In the genomic region with DNA sequence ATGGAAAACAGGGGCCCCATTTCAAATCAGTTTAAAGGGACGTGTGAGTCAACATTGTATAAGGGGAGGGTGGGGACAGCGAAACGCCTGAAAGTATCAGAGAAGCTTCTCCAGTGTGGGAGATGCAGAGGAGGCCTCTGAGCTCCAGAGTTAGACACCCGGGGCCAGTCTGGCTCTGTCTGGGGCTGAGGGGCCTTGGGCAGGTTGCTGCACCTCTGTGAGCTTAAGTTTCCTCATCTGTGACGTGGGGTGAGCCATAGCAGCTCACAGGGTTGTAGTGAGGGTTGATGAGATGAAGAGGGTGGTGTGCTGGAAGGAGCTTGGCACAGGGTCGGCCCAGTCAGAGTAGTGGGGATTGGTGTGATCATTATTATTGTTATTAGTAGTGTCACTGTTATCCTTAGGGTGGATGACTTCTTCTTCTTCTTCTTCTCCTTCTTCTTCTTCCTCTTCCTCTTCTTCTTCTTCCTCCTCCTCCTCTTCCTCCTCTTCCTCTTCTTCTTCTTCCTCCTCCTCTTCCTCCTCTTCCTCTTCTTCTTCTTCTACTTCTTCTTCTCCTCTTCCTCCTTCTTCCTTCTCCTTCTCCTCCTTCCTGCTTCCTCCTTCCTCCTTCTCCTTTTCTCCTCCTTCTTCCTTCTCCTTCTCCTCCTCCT, we compare ENCODE assay signal across 14 cellular contexts.
"Had no signal": no experiment of that assay in that cellular context is flagged by ENCODE, and none has a peak within 500 bp of the region (broad histone marks: within the 10 kb centered on the region; RNA-seq: fewer than 3 reads in every experiment).

No MANE protein-coding gene starts in this region.

- ATAC-seq: activated T-cell treated with anti-CD3 and anti-CD28 coated beads, Interleukin-2, amount 50 U/mL, for 72 hours; left lung; naive thymus-derived CD4-positive, alpha-beta T cell; stimulated activated naive CD8-positive, alpha-beta T cell treated with anti-CD3 and anti-CD28 coated beads, Interleukin-15, Interleukin-2, amounts not matched to agents 100 U/mL and 50 U/mL, for 24 hours had no signal

- H3K4me1 Mint-ChIP-seq: activated CD4-positive, alpha-beta T cell treated with anti-CD3 and anti-CD28 coated beads, Interleukin-2, amount 10 ng/mL, durations not matched to agents 24 days and 14 days; naive thymus-derived CD4-positive, alpha-beta T cell had no signal

- H3K36me3 Mint-ChIP-seq: naive thymus-derived CD4-positive, alpha-beta T cell had no signal

- H3K4me1 ChIP-seq: left lung had no signal

- H3K27ac Mint-ChIP-seq: activated CD4-positive, alpha-beta T cell treated with anti-CD3 and anti-CD28 coated beads, Interleukin-2, amount 10 ng/mL, durations not matched to agents 24 days and 14 days; activated T-cell treated with anti-CD3 and anti-CD28 coated beads, Interleukin-2, amount 50 U/mL, for 72 hours; naive thymus-derived CD4-positive, alpha-beta T cell had no signal

- DNase-seq: activated CD4-positive, alpha-beta T cell treated with anti-CD3 and anti-CD28 coated beads, Interleukin-2, amount 10 ng/mL, durations not matched to agents 24 days and 14 days; activated CD4-positive, CD25-positive, alpha-beta regulatory T cell; activated naive CD4-positive, alpha-beta T cell; activated T-cell treated with anti-CD3 and anti-CD28 coated beads, Interleukin-2, amount 50 U/mL, for 72 hours; cerebellar nuclear complex; dermis blood vessel endothelial cell; left lung; mammary epithelial cell; stimulated activated CD4-positive, alpha-beta T cell treated with anti-CD3 and anti-CD28 coated beads, Interleukin-4, amount 100 ng/mL, for 4 hours; stimulated activated CD8-positive, alpha-beta memory T cell treated with anti-CD3 and anti-CD28 coated beads, Interleukin-4, amount 100 ng/mL, for 48 hours; stimulated activated naive CD8-positive, alpha-beta T cell treated with anti-CD3 and anti-CD28 coated beads, Interleukin-15, Interleukin-2, amounts not matched to agents 100 U/mL and 50 U/mL, for 24 hours; SW 1271 had no signal

- H3K36me3 ChIP-seq: left lung had no signal

- H3K27me3 Mint-ChIP-seq: activated CD4-positive, alpha-beta T cell treated with anti-CD3 and anti-CD28 coated beads, Interleukin-2, amount 10 ng/mL, durations not matched to agents 24 days and 14 days had no signal

- H3K4me3 Mint-ChIP-seq: activated CD4-positive, alpha-beta T cell treated with anti-CD3 and anti-CD28 coated beads, Interleukin-2, amount 10 ng/mL, durations not matched to agents 24 days and 14 days; activated T-cell treated with anti-CD3 and anti-CD28 coated beads, Interleukin-2, amount 50 U/mL, for 72 hours; naive thymus-derived CD4-positive, alpha-beta T cell had no signal

- H3K27ac ChIP-seq: left lung, skin epidermis had no signal

- H3K9me3 ChIP-seq: left lung had no signal

- H3K9me3 Mint-ChIP-seq: activated CD4-positive, alpha-beta T cell treated with anti-CD3 and anti-CD28 coated beads, Interleukin-2, amount 10 ng/mL, durations not matched to agents 24 days and 14 days; activated T-cell treated with anti-CD3 and anti-CD28 coated beads, Interleukin-2, amount 50 U/mL, for 72 hours had no signal

- H3K4me3 ChIP-seq: left lung, skin epidermis had no signal
